39 cellular contexts compared by ENCODE assay signal in the genomic region with DNA sequence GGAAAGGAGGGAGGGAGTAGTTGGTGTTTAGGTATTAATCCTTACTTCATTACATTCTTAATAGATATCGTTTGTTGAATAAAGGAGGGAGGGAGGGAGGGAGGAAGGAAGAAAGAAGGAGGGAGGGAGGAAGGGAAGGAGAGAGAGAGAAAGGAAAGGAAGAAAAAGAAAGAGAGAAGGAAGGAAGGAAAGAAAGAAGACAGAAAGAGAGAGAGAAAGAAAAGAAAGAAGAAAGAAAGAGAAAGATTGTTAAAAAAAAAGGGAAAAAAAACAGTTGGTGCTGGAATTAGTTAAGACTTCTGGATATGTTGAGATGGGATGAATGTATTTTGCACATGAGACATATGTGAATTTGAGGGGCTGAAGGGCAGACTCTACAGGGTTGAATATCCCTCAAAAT.
"Had no signal": no experiment of that assay in that cellular context is flagged by ENCODE, and none has a peak within 500 bp of the region (broad histone marks: within the 10 kb centered on the region; RNA-seq: fewer than 3 reads in every experiment).

No MANE protein-coding gene starts in this region.

- H3K4me3 ChIP-seq: adrenal gland, ascending aorta, body of pancreas, breast epithelium, cardiac muscle cell had no signal

- H3K4me3 Mint-ChIP-seq: activated naive CD4-positive, alpha-beta T cell treated with anti-CD3 and anti-CD28 coated beads for 36 hours; activated naive CD4-positive, alpha-beta T cell treated with anti-CD3 and anti-CD28 coated beads, Interleukin-2, amount 10 ng/mL, durations not matched to agents 7 days and 5 days; activated naive CD8-positive, alpha-beta T cell; activated naive CD8-positive, alpha-beta T cell treated with anti-CD3 and anti-CD28 coated beads for 36 hours; activated naive CD8-positive, alpha-beta T cell treated with anti-CD3 and anti-CD28 coated beads, Interleukin-2, amount 10 ng/mL, durations not matched to agents 7 days and 5 days; activated naive CD8-positive, alpha-beta T cell treated with anti-CD3 and anti-CD28 coated beads, Interleukin-2, amount 50 U/mL, for 24 hours; activated T-cell treated with anti-CD3 and anti-CD28 coated beads, Interleukin-2, amount 50 U/mL, for 24 hours; activated T-cell treated with anti-CD3 and anti-CD28 coated beads, Interleukin-2, amount 50 U/mL, for 4 hours; activated T-cell treated with anti-CD3 and anti-CD28 coated beads, Interleukin-2, amount 50 U/mL, for 72 hours; activated T-helper 1 cell treated with anti-CD3 and anti-CD28 coated beads, Interleukin-12 subunit alpha, Interleukin-12 subunit beta, Interleukin-2, Interleukin-4 antibody, amounts not matched to agents 30 ng/mL and 10 ng/mL and 1 ng/mL, durations not matched to agents 14 hours and 24 hours and 36 hours; activated T-helper 17 cell treated with anti-CD3 and anti-CD28 coated beads, Interleukin-2, amount 50 U/mL, for 72 hours; brain; central memory CD8-positive, alpha-beta T cell had no signal

- H3K9me3 Mint-ChIP-seq: central memory CD8-positive, alpha-beta T cell had no signal

- H3K27me3 Mint-ChIP-seq: brain had no signal

- H3K27ac ChIP-seq: adrenal gland, ascending aorta, body of pancreas, brain microvascular endothelial cell, breast epithelium, cardiac muscle cell had no signal

- H3K36me3 ChIP-seq: adrenal gland, ascending aorta, brain microvascular endothelial cell, breast epithelium, cardiac muscle cell had no signal

- H3K36me3 Mint-ChIP-seq: activated naive CD4-positive, alpha-beta T cell treated with anti-CD3 and anti-CD28 coated beads, Interleukin-2, amount 10 ng/mL, durations not matched to agents 7 days and 5 days; activated naive CD8-positive, alpha-beta T cell; activated naive CD8-positive, alpha-beta T cell treated with anti-CD3 and anti-CD28 coated beads, Interleukin-2, amount 10 ng/mL, durations not matched to agents 7 days and 5 days; brain had no signal

- H3K4me1 ChIP-seq: ascending aorta, body of pancreas, breast epithelium had no signal

- H3K27ac Mint-ChIP-seq: activated naive CD4-positive, alpha-beta T cell treated with anti-CD3 and anti-CD28 coated beads for 36 hours; activated naive CD4-positive, alpha-beta T cell treated with anti-CD3 and anti-CD28 coated beads, Interleukin-2, amount 10 ng/mL, durations not matched to agents 7 days and 5 days; activated naive CD4-positive, alpha-beta T cell treated with anti-CD3 and anti-CD28 coated beads, Interleukin-2, amount 50 U/mL, for 72 hours; activated naive CD8-positive, alpha-beta T cell; activated naive CD8-positive, alpha-beta T cell treated with anti-CD3 and anti-CD28 coated beads for 36 hours; activated naive CD8-positive, alpha-beta T cell treated with anti-CD3 and anti-CD28 coated beads, Interleukin-2, amount 10 ng/mL, durations not matched to agents 7 days and 5 days; activated naive CD8-positive, alpha-beta T cell treated with anti-CD3 and anti-CD28 coated beads, Interleukin-2, amount 50 U/mL, for 24 hours; activated T-cell treated with anti-CD3 and anti-CD28 coated beads, Interleukin-2, amount 50 U/mL, for 24 hours; activated T-cell treated with anti-CD3 and anti-CD28 coated beads, Interleukin-2, amount 50 U/mL, for 72 hours; activated T-helper 1 cell treated with anti-CD3 and anti-CD28 coated beads, Interleukin-12 subunit alpha, Interleukin-12 subunit beta, Interleukin-2, Interleukin-4 antibody, amounts not matched to agents 30 ng/mL and 10 ng/mL and 1 ng/mL, durations not matched to agents 14 hours and 24 hours and 36 hours; activated T-helper 17 cell treated with anti-CD3 and anti-CD28 coated beads, Interleukin-2, amount 50 U/mL, for 72 hours; activated T-helper 2 cell treated with anti-CD3 and anti-CD28 coated beads, Interferon-gamma antibody, Interleukin-2, Interleukin-4, amounts not matched to agents 10 μg/mL and 5 μg/mL and 100 μg/mL, durations not matched to agents 14 hours and 24 hours and 36 hours; brain had no signal

- H3K9me3 ChIP-seq: adrenal gland, ascending aorta, body of pancreas, breast epithelium had no signal

- ATAC-seq: activated naive CD4-positive, alpha-beta T cell treated with anti-CD3 and anti-CD28 coated beads, Interleukin-2, amount 50 U/mL, for 72 hours; activated naive CD8-positive, alpha-beta T cell treated with anti-CD3 and anti-CD28 coated beads, Interleukin-2, amount 50 U/mL, for 24 hours; activated T-cell treated with anti-CD3 and anti-CD28 coated beads, Interleukin-2, amount 50 U/mL, for 4 hours; activated T-cell treated with anti-CD3 and anti-CD28 coated beads, Interleukin-2, amount 50 U/mL, for 72 hours; activated T-helper 17 cell treated with anti-CD3 and anti-CD28 coated beads, Interleukin-2, amount 50 U/mL, for 72 hours; body of pancreas had no signal

- DNase-seq: activated effector memory CD4-positive, alpha-beta T cell treated with anti-CD3 and anti-CD28 coated beads, Interleukin-2, amount 50 U/mL, for 16 hours; activated effector memory CD4-positive, alpha-beta T cell treated with Interleukin-2 at 50 U/mL for 16 hours; activated gamma-delta T cell; activated gamma-delta T cell treated with Interleukin-2 at 50 U/mL for 16 hours; activated naive CD4-positive, alpha-beta T cell; activated naive CD4-positive, alpha-beta T cell treated with anti-CD3 and anti-CD28 coated beads for 36 hours; activated naive CD4-positive, alpha-beta T cell treated with anti-CD3 and anti-CD28 coated beads, Interleukin-2, amount 10 ng/mL, durations not matched to agents 7 days and 5 days; activated naive CD4-positive, alpha-beta T cell treated with Interleukin-2 at 50 U/mL for 16 hours; activated naive CD8-positive, alpha-beta T cell treated with anti-CD3 and anti-CD28 coated beads for 36 hours; activated naive CD8-positive, alpha-beta T cell treated with anti-CD3 and anti-CD28 coated beads, Interleukin-2, amount 10 ng/mL, durations not matched to agents 7 days and 5 days; activated naive CD8-positive, alpha-beta T cell treated with anti-CD3 and anti-CD28 coated beads, Interleukin-2, amount 50 U/mL, for 24 hours; activated T-cell treated with anti-CD3 and anti-CD28 coated beads for 4 hours; activated T-cell treated with anti-CD3 and anti-CD28 coated beads, Interleukin-2, amount 50 U/mL, for 1 hour; activated T-cell treated with anti-CD3 and anti-CD28 coated beads, Interleukin-2, amount 50 U/mL, for 24 hours; activated T-cell treated with anti-CD3 and anti-CD28 coated beads, Interleukin-2, amount 50 U/mL, for 4 hours; activated T-cell treated with anti-CD3 and anti-CD28 coated beads, Interleukin-2, amount 50 U/mL, for 48 hours; activated T-cell treated with anti-CD3 and anti-CD28 coated beads, Interleukin-2, amount 50 U/mL, for 72 hours; adrenal gland; amniotic stem cell; amygdala; anterior cingulate cortex; aorta; body of pancreas; brain microvascular endothelial cell; caudate nucleus; central memory CD4-positive, alpha-beta T cell; cerebellar nuclear complex had no signal

- H3K4me1 Mint-ChIP-seq: activated naive CD4-positive, alpha-beta T cell treated with anti-CD3 and anti-CD28 coated beads, Interleukin-2, amount 10 ng/mL, durations not matched to agents 7 days and 5 days; activated naive CD8-positive, alpha-beta T cell treated with anti-CD3 and anti-CD28 coated beads, Interleukin-2, amount 10 ng/mL, durations not matched to agents 7 days and 5 days; brain; central memory CD8-positive, alpha-beta T cell had no signal

- FAIRE-seq: astrocyte, bronchial epithelial cell had no signal

- H3K27me3 ChIP-seq: adrenal gland, ascending aorta, body of pancreas, brain microvascular endothelial cell, breast epithelium, cardiac muscle cell had no signal
